Comparison of ENCODE assay signal across 20 cellular contexts in the genomic region with DNA sequence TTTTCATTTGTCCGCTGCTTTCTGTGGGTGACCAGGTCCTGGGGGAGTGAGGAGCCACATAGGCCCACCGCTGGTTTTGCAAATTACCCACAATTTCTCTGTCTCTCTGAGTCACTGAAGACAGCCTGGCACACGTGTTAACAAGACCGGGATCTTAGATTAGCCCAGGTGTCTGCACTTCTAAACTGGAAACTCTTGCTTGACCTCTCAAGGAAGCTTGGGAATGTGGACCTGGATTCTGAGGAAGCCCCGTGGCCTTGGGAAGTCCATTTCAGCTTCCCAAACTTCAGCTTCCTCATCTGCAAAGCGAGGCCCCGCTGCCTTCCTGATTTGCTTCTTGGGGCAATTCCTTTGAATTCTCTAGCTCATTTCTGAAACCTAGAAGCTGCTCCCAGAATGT.
DNase-seq lines count a peak whose midpoint lies in the region; ATAC-seq and TF ChIP-seq lines count a peak whose summit lies in the region.
"Had no signal": no experiment of that assay in that cellular context is flagged by ENCODE, and none has a peak within 500 bp of the region (broad histone marks: within the 10 kb centered on the region; RNA-seq: fewer than 3 reads in every experiment).

No MANE protein-coding gene starts in this region.

- in situ Hi-C loops in G401 (cut with HindIII; ENCODE audit: low sequenced_read_pairs): no loop called here

- peak overlapping the region; percentile 87 to 93 for H3K27ac ChIP-seq in tibial artery
- H3K27ac ChIP-seq: BLaER1 treated with 17β-estradiol and CSF1 and Interleukin-3, amounts not matched to agents 10 nM and 100 nM; brain microvascular endothelial cell; left lung; ovary had no signal

- H3K4me3 Mint-ChIP-seq in activated naive CD4-positive, alpha-beta T cell treated with anti-CD3 and anti-CD28 coated beads for 36 hours: no peak overlapping the region
- H3K4me3 Mint-ChIP-seq in activated T-helper 1 cell treated with anti-CD3 and anti-CD28 coated beads, Interleukin-12 subunit alpha, Interleukin-12 subunit beta, Interleukin-2, Interleukin-4 antibody, amounts not matched to agents 30 ng/mL and 10 ng/mL and 1 ng/mL, durations not matched to agents 14 hours and 24 hours and 36 hours: peak overlapping the region; percentile 94
- peak overlapping the region; percentile 25 for H3K4me3 Mint-ChIP-seq in endothelial cell (ENCODE audit: unreplicated experiment)
- H3K4me3 Mint-ChIP-seq: stimulated activated memory B cell treated with anti-CD40 and anti-IgM and Interleukin-4, amounts not matched to agents 10 μg/mL and 1 μg/mL and 100 μg/mL, for 72 hours had no signal

- CTCF ChIA-PET in activated naive CD4-positive, alpha-beta T cell treated with anti-CD3 and anti-CD28 coated beads for 36 hours (lab: Charles Lee): interaction anchor here (1.0 to 1.7 kb wide), 6 partner anchors 9 to 133 kb away, joined by 3 to 8 read pairs (median 4); no protein-coding TSS in a partner anchor

- peaks cover 2% of the 10 kb centered on the region for H3K36me3 Mint-ChIP-seq in activated naive CD4-positive, alpha-beta T cell treated with anti-CD3 and anti-CD28 coated beads for 36 hours (ENCODE audit: low read depth)
- H3K36me3 Mint-ChIP-seq in activated naive CD4-positive, alpha-beta T cell treated with anti-CD3 and anti-CD28 coated beads, Interleukin-2, amount 50 U/mL, for 72 hours: peaks cover 0 to 24% of the 10 kb centered on the region in 2 donors
- H3K36me3 Mint-ChIP-seq in activated T-helper 1 cell treated with anti-CD3 and anti-CD28 coated beads, Interleukin-12 subunit alpha, Interleukin-12 subunit beta, Interleukin-2, Interleukin-4 antibody, amounts not matched to agents 30 ng/mL and 10 ng/mL and 1 ng/mL, durations not matched to agents 14 hours and 24 hours and 36 hours (ENCODE audit: low read depth): peaks cover 5% of the 10 kb centered on the region
- H3K36me3 Mint-ChIP-seq in endothelial cell (ENCODE audit: low read depth, unreplicated experiment): peaks cover under 1% of the 10 kb centered on the region
- H3K36me3 Mint-ChIP-seq: stimulated activated memory B cell treated with anti-CD40 and anti-IgM and Interleukin-4, amounts not matched to agents 10 μg/mL and 1 μg/mL and 100 μg/mL, for 72 hours had no signal

- H3K27ac Mint-ChIP-seq in activated naive CD4-positive, alpha-beta T cell treated with anti-CD3 and anti-CD28 coated beads for 36 hours: peak overlapping the region; percentile 69
- no peak overlapping the region for H3K27ac Mint-ChIP-seq in activated naive CD4-positive, alpha-beta T cell treated with anti-CD3 and anti-CD28 coated beads, Interleukin-2, amount 50 U/mL, for 72 hours
- peak overlapping the region; percentile 77 for H3K27ac Mint-ChIP-seq in activated T-helper 1 cell treated with anti-CD3 and anti-CD28 coated beads, Interleukin-12 subunit alpha, Interleukin-12 subunit beta, Interleukin-2, Interleukin-4 antibody, amounts not matched to agents 30 ng/mL and 10 ng/mL and 1 ng/mL, durations not matched to agents 14 hours and 24 hours and 36 hours
- H3K27ac Mint-ChIP-seq in endothelial cell (ENCODE audit: unreplicated experiment): no peak overlapping the region
- H3K27ac Mint-ChIP-seq: stimulated activated memory B cell treated with anti-CD40 and anti-IgM and Interleukin-4, amounts not matched to agents 10 μg/mL and 1 μg/mL and 100 μg/mL, for 72 hours had no signal

- DNase-seq in activated naive CD4-positive, alpha-beta T cell treated with anti-CD3 and anti-CD28 coated beads for 36 hours: no peak
- no peak for DNase-seq in activated naive CD4-positive, alpha-beta T cell treated with anti-CD3 and anti-CD28 coated beads, Interleukin-2, amount 50 U/mL, for 72 hours (ENCODE audit: low spot score in 2 of 2)
- no peak for DNase-seq in activated T-helper 1 cell treated with anti-CD3 and anti-CD28 coated beads, Interleukin-12 subunit alpha, Interleukin-12 subunit beta, Interleukin-2, Interleukin-4 antibody, amounts not matched to agents 30 ng/mL and 10 ng/mL and 1 ng/mL, durations not matched to agents 14 hours and 24 hours and 36 hours (ENCODE audit: low spot score)
- DNase-seq in endothelial cell (ENCODE audit: low spot score) (no peak), tibial artery (no peak), G401 (ENCODE audit: low spot score) (no peak), Ammon's horn (ENCODE audit: low spot score) (no peak)
- DNase-seq: brain microvascular endothelial cell; effector CD4-positive, alpha-beta T cell; hippocampal formation; left lung; mesendoderm; NCI-H1048; NCI-H187 treated with DMSO at 0.1 percent for 48 hours; NCI-H526; ovary; Peyer's patch had no signal

- H3K4me3 ChIP-seq in tibial artery: peak overlapping the region; percentile 57 to 58
- H3K4me3 ChIP-seq: BLaER1 treated with 17β-estradiol and CSF1 and Interleukin-3, amounts not matched to agents 10 nM and 100 nM; left lung; ovary; Peyer's patch had no signal

- no peaks in the 10 kb centered on the region for H3K9me3 ChIP-seq in tibial artery
- H3K9me3 ChIP-seq: BLaER1 treated with 17β-estradiol and CSF1 and Interleukin-3, amounts not matched to agents 10 nM and 100 nM; left lung; ovary; Peyer's patch had no signal

- H3K27me3 ChIP-seq in tibial artery: no peaks in the 10 kb centered on the region
- H3K27me3 ChIP-seq: ovary, Peyer's patch had no signal

- ATAC-seq in activated naive CD4-positive, alpha-beta T cell treated with anti-CD3 and anti-CD28 coated beads, Interleukin-2, amount 50 U/mL, for 72 hours: no peak
- no peak for ATAC-seq in HG02763 (IDR thresholded peaks at IDR 0.05; ENCODE audit: unreplicated experiment)
- ATAC-seq: left lung; stimulated activated memory B cell treated with anti-CD40 and anti-IgM and Interleukin-4, amounts not matched to agents 10 μg/mL and 1 μg/mL and 100 μg/mL, for 72 hours had no signal

- TF ChIP-seq CTCF in endothelial cell (IDR thresholded peaks at IDR 0.05; ENCODE audit: unreplicated experiment) (no peak), tibial artery (IDR thresholded peaks at IDR 0.05) (no peak)

- no peaks in the 10 kb centered on the region for H3K27me3 Mint-ChIP-seq in activated naive CD4-positive, alpha-beta T cell treated with anti-CD3 and anti-CD28 coated beads for 36 hours (ENCODE audit: low read depth)
- H3K27me3 Mint-ChIP-seq in activated T-helper 1 cell treated with anti-CD3 and anti-CD28 coated beads, Interleukin-12 subunit alpha, Interleukin-12 subunit beta, Interleukin-2, Interleukin-4 antibody, amounts not matched to agents 30 ng/mL and 10 ng/mL and 1 ng/mL, durations not matched to agents 14 hours and 24 hours and 36 hours (ENCODE audit: insufficient read depth): no peaks in the 10 kb centered on the region
- H3K27me3 Mint-ChIP-seq in endothelial cell (ENCODE audit: unreplicated experiment): no peaks in the 10 kb centered on the region

- H3K36me3 ChIP-seq in tibial artery: no peaks in the 10 kb centered on the region
- H3K36me3 ChIP-seq: BLaER1 treated with 17β-estradiol and CSF1 and Interleukin-3, amounts not matched to agents 10 nM and 100 nM; brain microvascular endothelial cell; left lung; ovary had no signal

- H3K4me1 Mint-ChIP-seq in activated naive CD4-positive, alpha-beta T cell treated with anti-CD3 and anti-CD28 coated beads for 36 hours (ENCODE audit: low read depth): peaks cover 86% of the 10 kb centered on the region
- H3K4me1 Mint-ChIP-seq in activated T-helper 1 cell treated with anti-CD3 and anti-CD28 coated beads, Interleukin-12 subunit alpha, Interleukin-12 subunit beta, Interleukin-2, Interleukin-4 antibody, amounts not matched to agents 30 ng/mL and 10 ng/mL and 1 ng/mL, durations not matched to agents 14 hours and 24 hours and 36 hours (ENCODE audit: low read depth): peaks cover 97% of the 10 kb centered on the region
- H3K4me1 Mint-ChIP-seq in endothelial cell (ENCODE audit: unreplicated experiment): peaks cover 43% of the 10 kb centered on the region

- intact Hi-C loops in activated naive CD4-positive, alpha-beta T cell treated with anti-CD3 and anti-CD28 coated beads for 36 hours (cut with micrococcal nuclease): no loop called here
- intact Hi-C loops in activated T-helper 1 cell treated with anti-CD3 and anti-CD28 coated beads, Interleukin-12 subunit alpha, Interleukin-12 subunit beta, Interleukin-2, Interleukin-4 antibody, amounts not matched to agents 30 ng/mL and 10 ng/mL and 1 ng/mL, durations not matched to agents 14 hours and 24 hours and 36 hours (cut with micrococcal nuclease): loop anchor here (5.0 to 10.0 kb wide), 2 partner anchors 325 to 492 kb away; partner anchors contain the start of gene GRK3
- intact Hi-C loops in tibial artery (cut with DNase I; ENCODE audit: low total_unique reads): no loop called here

- H3K9me3 Mint-ChIP-seq in activated naive CD4-positive, alpha-beta T cell treated with anti-CD3 and anti-CD28 coated beads for 36 hours: no peaks in the 10 kb centered on the region
- peaks cover 3 to 4% of the 10 kb centered on the region in 2 donors for H3K9me3 Mint-ChIP-seq in activated naive CD4-positive, alpha-beta T cell treated with anti-CD3 and anti-CD28 coated beads, Interleukin-2, amount 50 U/mL, for 72 hours
- no peaks in the 10 kb centered on the region for H3K9me3 Mint-ChIP-seq in activated T-helper 1 cell treated with anti-CD3 and anti-CD28 coated beads, Interleukin-12 subunit alpha, Interleukin-12 subunit beta, Interleukin-2, Interleukin-4 antibody, amounts not matched to agents 30 ng/mL and 10 ng/mL and 1 ng/mL, durations not matched to agents 14 hours and 24 hours and 36 hours
- no peaks in the 10 kb centered on the region for H3K9me3 Mint-ChIP-seq in endothelial cell (ENCODE audit: unreplicated experiment)
- H3K9me3 Mint-ChIP-seq: stimulated activated memory B cell treated with anti-CD40 and anti-IgM and Interleukin-4, amounts not matched to agents 10 μg/mL and 1 μg/mL and 100 μg/mL, for 72 hours had no signal

- H3K4me1 ChIP-seq in tibial artery: peaks cover 7 to 85% (median 51%) of the 10 kb centered on the region in 4 donors

Comparison
In these comparisons a context has a peak if more than half of its experiments do, and no peak if none do; other contexts are left out.
1. H3K27ac Mint-ChIP-seq: peak in activated naive CD4-positive, alpha-beta T cell treated with anti-CD3 and anti-CD28 coated beads for 36 hours (single experiment) and activated T-helper 1 cell treated with anti-CD3 and anti-CD28 coated beads, Interleukin-12 subunit alpha, Interleukin-12 subunit beta, Interleukin-2, Interleukin-4 antibody, amounts not matched to agents 30 ng/mL and 10 ng/mL and 1 ng/mL, durations not matched to agents 14 hours and 24 hours and 36 hours (single experiment); none in activated naive CD4-positive, alpha-beta T cell treated with anti-CD3 and anti-CD28 coated beads, Interleukin-2, amount 50 U/mL, for 72 hours (0 of 2) and endothelial cell (single experiment).